ENCODE assay signal across 32 cellular contexts in the genomic region with DNA sequence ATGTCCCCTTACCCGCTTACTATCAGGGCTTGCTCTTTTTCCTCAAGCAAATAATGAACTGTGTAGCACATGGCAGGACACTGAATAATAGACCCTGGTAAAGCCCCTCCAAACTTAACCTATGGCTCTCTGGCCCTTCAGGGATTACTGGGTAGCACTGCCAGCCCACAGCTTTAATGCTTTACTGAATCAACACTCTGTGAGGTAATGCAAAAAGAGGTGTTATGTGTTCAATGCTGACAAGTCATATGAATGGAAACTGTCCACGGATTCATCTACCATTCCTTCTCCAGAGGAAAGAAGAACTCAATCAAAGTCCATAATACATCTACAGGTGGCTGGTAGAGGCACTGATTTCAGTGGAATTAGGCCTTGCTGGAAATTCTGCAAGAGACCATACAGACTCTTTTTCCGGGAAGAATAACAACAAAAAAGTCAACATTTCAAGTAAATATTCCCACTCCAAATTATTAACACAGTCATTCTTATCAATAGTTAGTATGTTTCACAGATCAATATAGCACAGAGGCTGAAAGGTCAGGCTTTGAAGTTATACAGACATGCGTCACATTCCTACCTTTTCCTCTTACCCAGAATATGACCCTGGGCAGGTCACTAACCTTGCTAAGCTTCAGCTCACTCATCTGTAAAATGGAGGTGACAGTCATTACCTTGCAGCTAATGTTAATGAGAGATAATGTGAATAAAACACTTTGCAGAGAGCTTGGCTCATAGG. TPM values are rescaled to one million over a fixed set of nuclear protein-coding genes. Genes with fewer than 3 reads are reported as not detected.
"Had no signal": no experiment of that assay in that cellular context is flagged by ENCODE, and none has a peak within 500 bp of the region (broad histone marks: within the 10 kb centered on the region; RNA-seq: fewer than 3 reads in every experiment).

No MANE protein-coding gene starts in this region.

- H3K4me1 ChIP-seq: SJCRH30 had no signal

- ATAC-seq: activated naive CD8-positive, alpha-beta T cell treated with anti-CD3 and anti-CD28 coated beads, Interleukin-2, amount 50 U/mL, for 24 hours; activated T-cell treated with anti-CD3 and anti-CD28 coated beads, Interleukin-2, amount 50 U/mL, for 4 hours; Panc1 had no signal

- H3K36me3 ChIP-seq: brain microvascular endothelial cell, MG63, SJCRH30 had no signal

- DNase-seq: activated B cell treated with CpG ODN at 0.5 μM for 24 hours; activated CD4-positive, alpha-beta memory T cell treated with anti-CD3 and anti-CD28 coated beads for 36 hours; activated CD4-positive, alpha-beta T cell treated with anti-CD3 and anti-CD28 coated beads for 4 hours; activated CD4-positive, alpha-beta T cell treated with anti-CD3 and anti-CD28 coated beads, Interleukin-2, amount 50 U/mL, for 1 hour; activated CD4-positive, CD25-positive, alpha-beta regulatory T cell treated with anti-CD3 and anti-CD28 coated beads, Interleukin-2, amount 50 U/mL, for 72 hours; activated CD8-positive, alpha-beta memory T cell treated with anti-CD3 and anti-CD28 coated beads, Interleukin-2, amount 50 U/mL, for 4 hours; activated gamma-delta T cell treated with Interleukin-2 at 50 U/mL for 16 hours; activated naive CD4-positive, alpha-beta T cell treated with anti-CD3 and anti-CD28 coated beads for 36 hours; activated naive CD8-positive, alpha-beta T cell treated with anti-CD3 and anti-CD28 coated beads, Interleukin-2, amount 50 U/mL, for 24 hours; activated T-cell treated with anti-CD3 and anti-CD28 coated beads for 4 hours; activated T-cell treated with anti-CD3 and anti-CD28 coated beads, Interleukin-2, amount 50 U/mL, for 4 hours; brain microvascular endothelial cell; central memory CD4-positive, alpha-beta T cell; Kasumi-1; KG1; MG63; NCI-H1048; NCI-H1105 treated with DMSO at 0.1 percent for 48 hours; NCI-H1436; NCI-H1694 treated with DMSO at 0.1 percent for 48 hours; NCI-H2029; NCI-H2171; NCI-H2227 treated with DMSO at 0.1 percent for 48 hours; NCI-H446; NCI-H510A treated with DMSO at 0.1 percent for 48 hours; NCI-H526 treated with DMSO at 0.1 percent for 48 hours; NCI-H774; SHP77; SJCRH30 had no signal

- H3K4me3 ChIP-seq: MG63, SJCRH30, SK-N-MC had no signal

- H3K9me3 ChIP-seq: MG63, SJCRH30 had no signal

RNA-seq across cellular contexts. Expression of a gene that starts 13.8 kb away (rescaled TPM):
- total RNA-seq: RPMI7951 had no signal
